Comparison of ENCODE assay signal across 9 cellular contexts in the genomic region with DNA sequence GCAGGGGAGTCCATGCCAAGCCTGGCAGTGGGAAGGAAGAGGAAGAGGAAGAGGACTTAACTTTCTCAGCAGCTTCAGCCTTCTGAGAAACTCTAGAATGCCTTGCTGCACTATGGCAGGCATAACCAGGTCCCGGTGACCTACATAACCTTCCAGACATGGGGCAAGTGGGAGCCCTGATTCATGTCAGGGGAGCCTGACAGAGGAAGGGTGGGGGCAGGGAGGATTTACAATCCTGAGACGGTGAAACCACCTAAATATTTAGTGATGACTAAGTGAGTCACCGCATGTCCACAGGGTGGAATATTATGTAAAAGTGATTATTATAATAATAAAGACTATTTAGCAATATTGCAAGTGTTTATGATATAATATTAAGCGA. TPM values are rescaled to one million over a fixed set of nuclear protein-coding genes. Genes with fewer than 3 reads are reported as not detected.
DNase-seq lines count a peak whose midpoint lies in the region; ATAC-seq and TF ChIP-seq lines count a peak whose summit lies in the region.
"Had no signal": no experiment of that assay in that cellular context is flagged by ENCODE, and none has a peak within 500 bp of the region (broad histone marks: within the 10 kb centered on the region; RNA-seq: fewer than 3 reads in every experiment).

No MANE protein-coding gene starts in this region.

- H3K4me3 ChIP-seq in heart right ventricle: no peak overlapping the region
- no peak overlapping the region for H3K4me3 ChIP-seq in body of pancreas
- no peak overlapping the region for H3K4me3 ChIP-seq in left lung
- H3K4me3 ChIP-seq in uterus: no peak overlapping the region

- 71 to 74% methylated on average over 4 of the region's 4 CpGs for WGBS in heart right ventricle, 2 donors
- 87 to 93% methylated on average over 4 of the region's 4 CpGs for WGBS in body of pancreas, 2 donors

- ATAC-seq in heart right ventricle (no peak), left ventricle myocardium superior (no peak), body of pancreas (no peak), left lung (no peak), GM18520 (IDR thresholded peaks at IDR 0.05; ENCODE audit: unreplicated experiment) (no peak), HG02642 (IDR thresholded peaks at IDR 0.05; ENCODE audit: poor library complexity, unreplicated experiment) (no peak)

- H3K27me3 ChIP-seq in heart right ventricle (no peaks in the 10 kb centered on the region), body of pancreas (no peaks in the 10 kb centered on the region), left lung (no peaks in the 10 kb centered on the region), uterus (no peaks in the 10 kb centered on the region)

- H3K9me3 ChIP-seq in heart right ventricle: no peaks in the 10 kb centered on the region
- H3K9me3 ChIP-seq in body of pancreas: no peaks in the 10 kb centered on the region
- H3K9me3 ChIP-seq in left lung: no peaks in the 10 kb centered on the region
- no peaks in the 10 kb centered on the region for H3K9me3 ChIP-seq in uterus

- TF ChIP-seq CTCF in heart right ventricle (IDR thresholded peaks at IDR 0.05) (no peak), body of pancreas (IDR thresholded peaks at IDR 0.05) (no peak), left lung (IDR thresholded peaks at IDR 0.05) (no peak), uterus (IDR thresholded peaks at IDR 0.05) (no peak)

- no peaks in the 10 kb centered on the region for H3K36me3 ChIP-seq in heart right ventricle
- H3K36me3 ChIP-seq in body of pancreas (replicated peaks in 1 of 2; ENCODE audit: insufficient read depth in 1 of 2, low read depth in 2 of 2): no peaks in the 10 kb centered on the region
- H3K36me3 ChIP-seq in left lung: no peaks in the 10 kb centered on the region
- H3K36me3 ChIP-seq in uterus: no peaks in the 10 kb centered on the region

- TF ChIP-seq POLR2A in body of pancreas (IDR thresholded peaks at IDR 0.05): no peak
- no peak for TF ChIP-seq POLR2A in uterus (IDR thresholded peaks at IDR 0.05)

- intact Hi-C loops in heart right ventricle (cut with DNase I): loop anchor here in 1 of 10 donors (5.0 kb wide), 1 partner anchor 35 kb away; no protein-coding TSS in a partner anchor
- intact Hi-C loops in left ventricle myocardium superior (cut with micrococcal nuclease): no loop called here
- intact Hi-C loops in body of pancreas (cut with DNase I): no loop called here
- intact Hi-C loops in left lung (cut with DNase I): no loop called here
- intact Hi-C loops in uterus (cut with DNase I; ENCODE audit: low total_unique reads): no loop called here

- DNase-seq in heart right ventricle (no peak), left ventricle myocardium superior (no peak), body of pancreas (no peak), left lung (peak in 1 of 2 donors; percentile 29), uterus (peak in 1 of 2 donors; percentile 43), GM19240 (ENCODE audit: insufficient read length, low spot score) (no peak)
- DNase-seq: activated CD8-positive, alpha-beta memory T cell treated with anti-CD3 and anti-CD28 coated beads, Interleukin-2, amount 50 U/mL, for 48 hours had no signal

- H3K4me1 ChIP-seq in heart right ventricle (peaks cover 20 to 53% (median 46%) of the 10 kb centered on the region in 9 donors), body of pancreas (peaks cover 42% of the 10 kb centered on the region), left lung (peaks cover 38 to 46% of the 10 kb centered on the region in 2 donors), uterus (peaks cover 5 to 24% of the 10 kb centered on the region in 2 donors)

- H3K27ac ChIP-seq in heart right ventricle (peak overlapping the region in 9 of 10 donors; percentile 17 to 73 (median 38)), body of pancreas (peak overlapping the region; percentile 34 to 77 (median 66)), left lung (peak overlapping the region; percentile 47 to 58), uterus (peak overlapping the region; percentile 68 to 71)

RNA-seq across cellular contexts. Expression of a gene that starts 46.7 kb away (rescaled TPM):
- total RNA-seq in heart right ventricle (10 to 100 TPM; 27.8 to 96.6 (median 57.8) TPM), left ventricle myocardium superior (53.9 TPM), body of pancreas (10 to 100 TPM; 65.1 to 71.5 TPM), left lung (100 to 1,000 TPM in 1 of 2 donors, 10 to 100 TPM in 1; 69.2 to 106 TPM), uterus (10 to 100 TPM; 49.4 to 87.5 (median 61.4) TPM)
- 10 to 100 TPM; 18.7 to 19.8 TPM for polyA plus RNA-seq in heart right ventricle
